Comparison of ENCODE assay signal across 1 cellular context in genomic region chr17:17376362-17376761, GRCh38.
TF ChIP-seq lines count a peak whose summit lies in the region.

No MANE protein-coding gene starts in this region.

TF ChIP-seq in A549, 52 proteins besides CTCF, POLR2A, EP300 and RAD21 (continued from another document):
- no peak for TF ChIP-seq REST (IDR thresholded peaks at IDR 0.05)
- TF ChIP-seq, protein P1, sequence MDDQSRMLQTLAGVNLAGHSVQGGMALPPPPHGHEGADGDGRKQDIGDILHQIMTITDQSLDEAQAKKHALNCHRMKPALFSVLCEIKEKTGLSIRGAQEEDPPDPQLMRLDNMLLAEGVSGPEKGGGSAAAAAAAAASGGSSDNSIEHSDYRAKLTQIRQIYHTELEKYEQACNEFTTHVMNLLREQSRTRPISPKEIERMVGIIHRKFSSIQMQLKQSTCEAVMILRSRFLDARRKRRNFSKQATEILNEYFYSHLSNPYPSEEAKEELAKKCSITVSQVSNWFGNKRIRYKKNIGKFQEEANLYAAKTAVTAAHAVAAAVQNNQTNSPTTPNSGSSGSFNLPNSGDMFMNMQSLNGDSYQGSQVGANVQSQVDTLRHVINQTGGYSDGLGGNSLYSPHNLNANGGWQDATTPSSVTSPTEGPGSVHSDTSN (IDR thresholded peaks at IDR 0.05) = no peak
